8 cellular contexts compared by ENCODE assay signal in the genomic region with DNA sequence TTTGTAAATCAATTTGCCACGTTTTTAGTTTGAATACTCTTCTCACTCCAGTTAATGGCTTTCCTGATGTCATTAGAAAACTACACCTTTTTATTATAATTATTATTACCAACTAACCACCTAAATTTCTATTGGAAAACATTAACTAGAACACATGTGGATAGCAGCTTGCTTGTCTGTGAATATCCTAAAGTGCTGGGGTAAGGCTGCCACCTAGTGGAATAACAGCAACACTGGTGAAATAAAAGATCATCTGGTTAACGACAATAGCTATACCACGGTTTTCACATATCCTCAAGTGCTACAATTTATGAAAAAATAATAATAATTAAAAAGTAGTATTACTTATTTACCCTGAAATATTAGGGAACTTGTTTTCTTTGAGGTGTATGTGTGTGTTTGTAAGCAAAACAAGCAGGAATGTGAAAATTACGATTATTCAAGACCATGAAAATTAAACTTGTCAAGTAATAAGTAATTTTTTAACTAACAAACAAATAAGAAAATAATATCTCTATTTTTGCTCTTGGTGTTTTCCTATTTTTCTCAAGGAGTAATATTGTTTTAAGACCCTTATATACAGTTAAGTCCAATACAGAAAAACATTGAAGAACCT.
DNase-seq lines count a peak whose midpoint lies in the region; ATAC-seq, FAIRE-seq and TF ChIP-seq lines count a peak whose summit lies in the region.

No MANE protein-coding gene starts in this region.

- H2AFZ ChIP-seq in K562 (ENCODE audit: low read depth, low read length), result no peak overlapping the region

- no TSS peak for BruUV-seq in K562 (replicated peaks; lab: Mats Ljungman, UMichigan)

- H3K27me3 Mint-ChIP-seq in activated CD4-positive, alpha-beta T cell treated with anti-CD3 and anti-CD28 coated beads for 36 hours, result no peaks in the 10 kb centered on the region

- no peak overlapping the region for H3K9ac ChIP-seq in K562 (ENCODE audit: insufficient read depth in 1 of 2, low read depth in 2 of 2, low read length in 2 of 2)

- no peaks in the 10 kb centered on the region for H3K4me1 Mint-ChIP-seq in activated CD4-positive, alpha-beta T cell treated with anti-CD3 and anti-CD28 coated beads for 36 hours

- H3K27me3 ChIP-seq in K562 (ENCODE audit: control insufficient read depth in 2 of 2, insufficient read depth in 2 of 2, low read length in 2 of 2) (no peaks in the 10 kb centered on the region), iPS DF 6.9 (ENCODE audit: control insufficient read depth, insufficient read depth, low read length) (no peaks in the 10 kb centered on the region)

- WGBS in K562 (ENCODE audit: insufficient coverage, low coverage, missing lambda C conversion rate), result 4% methylated on average over 4 of the region's 4 CpGs
- WGBS in iPS DF 6.9 (ENCODE audit: insufficient coverage, insufficient read length), result no CpG with 5 or more reads among the region's 4 CpGs

- peak; percentile 58 for DNase-seq in activated CD4-positive, alpha-beta T cell treated with anti-CD3 and anti-CD28 coated beads for 36 hours
- no peak for DNase-seq in activated CD4-positive, alpha-beta T cell treated with anti-CD3 and anti-CD28 coated beads for 4 hours
- DNase-seq in HPDE6-E6E7 (ENCODE audit: extremely low spot score) (peak; percentile 45), NCI-H774 (lab: John Stamatoyannopoulos, UW) (peak; percentile 15), K562 (ENCODE audit: extremely low read depth in 1 of 4, low spot score in 3 of 4) (peak; percentile 37 to 61 (median 44)), iPS DF 6.9 (ENCODE audit: low read depth, low spot score) (peak; percentile 4)
- DNase-seq in stimulated activated CD8-positive, alpha-beta memory T cell treated with anti-CD3 and anti-CD28 coated beads, Interleukin-4, amount 100 ng/mL, for 48 hours, result peak; percentile 41

- no peaks in the 10 kb centered on the region for H3K9me1 ChIP-seq in K562 (ENCODE audit: control insufficient read depth, insufficient read depth, low read length)

- no peaks in the 10 kb centered on the region for H4K20me1 ChIP-seq in K562 (replicated peaks; ENCODE audit: control insufficient read depth, insufficient read depth, low read length)

- no peaks in the 10 kb centered on the region for H3K9me3 Mint-ChIP-seq in activated CD4-positive, alpha-beta T cell treated with anti-CD3 and anti-CD28 coated beads for 36 hours (ENCODE audit: low read depth)

- H3K4me3 Mint-ChIP-seq in activated CD4-positive, alpha-beta T cell treated with anti-CD3 and anti-CD28 coated beads for 36 hours, result no peak overlapping the region

- H3K36me3 ChIP-seq in K562 (ENCODE audit: control insufficient read depth, insufficient read depth, low read length) (no peaks in the 10 kb centered on the region), iPS DF 6.9 (ENCODE audit: control insufficient read depth, insufficient read depth, low read length) (no peaks in the 10 kb centered on the region)

- H3K4me2 ChIP-seq in K562 (ENCODE audit: insufficient read depth, low read length), result no peak overlapping the region

- H3K4me3 ChIP-seq in K562 (no peak overlapping the region), iPS DF 6.9 (ENCODE audit: low read length) (no peak overlapping the region)

- FAIRE-seq in K562 (lab: Jason Lieb, UNC), result peak; percentile 59

- CTCF ChIA-PET in activated CD4-positive, alpha-beta T cell treated with anti-CD3 and anti-CD28 coated beads for 36 hours (lab: Charles Lee), result interaction anchor here (0.6 to 1.7 kb wide), 6 partner anchors 9 to 1149 kb away, joined by 3 to 11 read pairs (median 5); no protein-coding TSS in a partner anchor
- CTCF ChIA-PET in K562 (lab: Yijun Ruan, JAX; ENCODE audit: low intra/inter-chr PET ratio), result no interaction called here

- TF ChIP-seq EP300 in K562 (IDR thresholded peaks at IDR 0.05; ENCODE audit: low read length), result no peak

- TF ChIP-seq CTCF in K562 (IDR thresholded peaks at IDR 0.05 in 2 of 3, conservative IDR thresholded peaks at IDR 0.05 in 1 of 3; ENCODE audit: insufficient read depth in 2 of 3, low read depth in 1 of 3, low read length in 3 of 3), result peak; percentile 31 to 64 (median 50); a peak in 5 of 6 replicates

- POLR2A ChIA-PET in activated CD4-positive, alpha-beta T cell treated with anti-CD3 and anti-CD28 coated beads for 36 hours (lab: Charles Lee), result no interaction called here
- POLR2A ChIA-PET in K562 (lab: Yijun Ruan, JAX), result no interaction called here

- H3K9me3 ChIP-seq in K562 (replicated peaks; ENCODE audit: control insufficient read depth, insufficient read depth, low read depth, low read length) (no peaks in the 10 kb centered on the region), iPS DF 6.9 (ENCODE audit: control insufficient read depth, insufficient read depth, low read length) (no peaks in the 10 kb centered on the region)

- H3K27ac ChIP-seq in K562 (ENCODE audit: extremely low read depth, low read depth, low read length) (no peak overlapping the region), iPS DF 6.9 (ENCODE audit: low read length) (no peak overlapping the region)

- peak; percentile 64 to 66 for TF ChIP-seq RAD21 in K562 (CRISPR knock-in tag; conservative IDR thresholded peaks at IDR 0.05 in 1 of 2, IDR thresholded peaks at IDR 0.05 in 1 of 2)

- peak; percentile 39 for ATAC-seq in activated CD4-positive, alpha-beta T cell treated with anti-CD3 and anti-CD28 coated beads for 36 hours
- ATAC-seq in GM21528 (IDR thresholded peaks at IDR 0.05; ENCODE audit: low FRiP score, unreplicated experiment) (peak; percentile 95), K562 (peak; percentile 64; the same call in 1 of the 3 replicates)

- in situ Hi-C loops in K562 (cut with MboI), result no loop called here

- intact Hi-C loops in activated CD4-positive, alpha-beta T cell treated with anti-CD3 and anti-CD28 coated beads for 36 hours (cut with DNase I, micrococcal nuclease), result loop anchor here (1.0 kb wide), 1 partner anchor 381 kb away; no protein-coding TSS in a partner anchor
- intact Hi-C loops in K562 (cut with micrococcal nuclease), result loop anchor here (2.0 kb wide), 1 partner anchor 381 kb away; no protein-coding TSS in a partner anchor

- no peak for TF ChIP-seq POLR2A in K562 (conservative IDR thresholded peaks at IDR 0.05)

- no peaks in the 10 kb centered on the region for H3K79me2 ChIP-seq in K562 (ENCODE audit: control insufficient read depth, insufficient read depth, low read length)

- no peaks in the 10 kb centered on the region for H3K4me1 ChIP-seq in K562 (replicated peaks in 1 of 2; ENCODE audit: control insufficient read depth in 2 of 2, insufficient read depth in 2 of 2, low read length in 2 of 2)
- no peaks in the 10 kb centered on the region for H3K4me1 ChIP-seq in iPS DF 6.9 (ENCODE audit: control insufficient read depth, insufficient read depth, low read length)

- H3K27ac Mint-ChIP-seq in activated CD4-positive, alpha-beta T cell treated with anti-CD3 and anti-CD28 coated beads for 36 hours, result no peak overlapping the region

- H3K36me3 Mint-ChIP-seq in activated CD4-positive, alpha-beta T cell treated with anti-CD3 and anti-CD28 coated beads for 36 hours (ENCODE audit: low read depth), result no peaks in the 10 kb centered on the region

TF ChIP-seq in K562, 482 proteins besides CTCF, POLR2A, EP300 and RAD21:
- no peak for TF ChIP-seq U2AF2 (optimal IDR thresholded peaks at IDR 0.05; ENCODE audit: low read depth, low read length)
- TF ChIP-seq NR1H2 (CRISPR knock-in tag; IDR thresholded peaks at IDR 0.05), result no peak
- no peak for TF ChIP-seq NFIC (IDR thresholded peaks at IDR 0.05)
- TF ChIP-seq GATAD2A (IDR thresholded peaks at IDR 0.05), result no peak
- TF ChIP-seq SIX5 (IDR thresholded peaks at IDR 0.05; ENCODE audit: borderline replicate concordance in 1 of 2, insufficient read depth in 1 of 2, low read depth in 1 of 2, low read length in 2 of 2), result no peak
- TF ChIP-seq LEF1 (IDR thresholded peaks at IDR 0.05), result no peak
- no peak for TF ChIP-seq KDM4B (IDR thresholded peaks at IDR 0.05; ENCODE audit: borderline replicate concordance in 2 of 2, low read depth in 1 of 2)
- TF ChIP-seq, protein P1, sequence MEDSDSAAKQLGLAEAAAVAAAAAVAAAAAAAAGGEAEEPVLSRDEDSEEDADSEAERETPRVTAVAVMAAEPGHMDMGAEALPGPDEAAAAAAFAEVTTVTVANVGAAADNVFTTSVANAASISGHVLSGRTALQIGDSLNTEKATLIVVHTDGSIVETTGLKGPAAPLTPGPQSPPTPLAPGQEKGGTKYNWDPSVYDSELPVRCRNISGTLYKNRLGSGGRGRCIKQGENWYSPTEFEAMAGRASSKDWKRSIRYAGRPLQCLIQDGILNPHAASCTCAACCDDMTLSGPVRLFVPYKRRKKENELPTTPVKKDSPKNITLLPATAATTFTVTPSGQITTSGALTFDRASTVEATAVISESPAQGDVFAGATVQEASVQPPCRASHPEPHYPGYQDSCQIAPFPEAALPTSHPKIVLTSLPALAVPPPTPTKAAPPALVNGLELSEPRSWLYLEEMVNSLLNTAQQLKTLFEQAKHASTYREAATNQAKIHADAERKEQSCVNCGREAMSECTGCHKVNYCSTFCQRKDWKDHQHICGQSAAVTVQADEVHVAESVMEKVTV (CRISPR knock-in tag; IDR thresholded peaks at IDR 0.05), result 0 out of 2 replicates have a peak, but pooled peaks have one; percentile 33
- TF ChIP-seq, protein P2, sequence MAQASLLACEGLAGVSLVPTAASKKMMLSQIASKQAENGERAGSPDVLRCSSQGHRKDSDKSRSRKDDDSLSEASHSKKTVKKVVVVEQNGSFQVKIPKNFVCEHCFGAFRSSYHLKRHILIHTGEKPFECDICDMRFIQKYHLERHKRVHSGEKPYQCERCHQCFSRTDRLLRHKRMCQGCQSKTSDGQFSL (CRISPR knock-in tag; IDR thresholded peaks at IDR 0.05), result no peak
- TF ChIP-seq, protein P2 (tag; IDR thresholded peaks at IDR 0.05), result no peak
- TF ChIP-seq, protein P3, sequence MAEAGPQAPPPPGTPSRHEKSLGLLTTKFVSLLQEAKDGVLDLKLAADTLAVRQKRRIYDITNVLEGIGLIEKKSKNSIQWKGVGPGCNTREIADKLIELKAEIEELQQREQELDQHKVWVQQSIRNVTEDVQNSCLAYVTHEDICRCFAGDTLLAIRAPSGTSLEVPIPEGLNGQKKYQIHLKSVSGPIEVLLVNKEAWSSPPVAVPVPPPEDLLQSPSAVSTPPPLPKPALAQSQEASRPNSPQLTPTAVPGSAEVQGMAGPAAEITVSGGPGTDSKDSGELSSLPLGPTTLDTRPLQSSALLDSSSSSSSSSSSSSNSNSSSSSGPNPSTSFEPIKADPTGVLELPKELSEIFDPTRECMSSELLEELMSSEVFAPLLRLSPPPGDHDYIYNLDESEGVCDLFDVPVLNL (CRISPR knock-in tag; IDR thresholded peaks at IDR 0.05; ENCODE audit: low read depth), result no peak
- no peak for TF ChIP-seq NR2C1 (IDR thresholded peaks at IDR 0.05)
- TF ChIP-seq NR2C1 (tag; IDR thresholded peaks at IDR 0.05), result no peak
- TF ChIP-seq ZNF121 (CRISPR knock-in tag; conservative IDR thresholded peaks at IDR 0.05), result no peak
- TF ChIP-seq SMC3 (conservative IDR thresholded peaks at IDR 0.05; ENCODE audit: insufficient read depth, low read depth, low read length), result 0 out of 2 replicates have a peak, but pooled peaks have one; percentile 7
TF ChIP-seq in K562: peak in this region for 2.

Comparison
In these comparisons a context has a peak if more than half of its experiments do, and no peak if none do; other contexts are left out.
1. DNase-seq: peak in activated CD4-positive, alpha-beta T cell treated with anti-CD3 and anti-CD28 coated beads for 36 hours (single experiment), HPDE6-E6E7 (single experiment), NCI-H774 (single experiment), K562 (4 of 4), iPS DF 6.9 (single experiment) and stimulated activated CD8-positive, alpha-beta memory T cell treated with anti-CD3 and anti-CD28 coated beads, Interleukin-4, amount 100 ng/mL, for 48 hours (single experiment); none in activated CD4-positive, alpha-beta T cell treated with anti-CD3 and anti-CD28 coated beads for 4 hours (0 of 2).
2. ATAC-seq: peak in every context shown above with its lines; median percentile 95 in GM21528; 64 in K562; 39 in activated CD4-positive, alpha-beta T cell treated with anti-CD3 and anti-CD28 coated beads for 36 hours.